ENCODE assay signal across 19 cellular contexts in the genomic region with DNA sequence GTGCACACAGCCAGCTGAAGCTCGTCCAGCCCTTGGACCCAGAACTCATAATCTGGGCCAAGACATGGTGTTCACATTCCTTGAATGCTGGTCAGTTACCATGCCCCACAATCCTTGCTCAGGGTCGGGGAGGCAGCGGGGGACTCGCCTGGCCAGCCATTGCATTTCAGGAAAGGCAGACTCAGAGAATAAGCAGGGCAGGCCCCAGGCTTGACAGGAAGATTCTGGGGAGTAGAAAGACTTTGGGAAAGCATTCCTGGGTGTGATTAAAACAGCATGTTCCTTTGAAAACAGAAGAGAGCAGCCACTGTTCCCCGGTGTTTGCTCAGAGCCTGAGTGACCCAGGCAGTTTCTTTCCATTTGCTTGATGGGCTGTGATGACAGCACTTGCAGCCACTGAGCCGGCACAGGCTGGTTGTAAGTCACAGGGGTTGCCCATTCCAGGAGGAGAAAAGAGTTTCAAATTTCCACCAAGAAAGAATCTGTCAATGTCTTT.
DNase-seq lines count a peak whose midpoint lies in the region; ATAC-seq and TF ChIP-seq lines count a peak whose summit lies in the region.
"Had no signal": no experiment of that assay in that cellular context is flagged by ENCODE, and none has a peak within 500 bp of the region (broad histone marks: within the 10 kb centered on the region; RNA-seq: fewer than 3 reads in every experiment).

No MANE protein-coding gene starts in this region.

- peaks cover 18% of the 10 kb centered on the region for H3K4me1 Mint-ChIP-seq in neural progenitor cell
- H3K4me1 Mint-ChIP-seq in type B pancreatic cell (ENCODE audit: unreplicated experiment), result peaks cover 14% of the 10 kb centered on the region
- H3K4me1 Mint-ChIP-seq in Calu3 (ENCODE audit: low read depth, unreplicated experiment), result no peaks in the 10 kb centered on the region
- H3K4me1 Mint-ChIP-seq: activated naive CD8-positive, alpha-beta T cell treated with anti-CD3 and anti-CD28 coated beads, Interleukin-2, amount 50 U/mL, for 24 hours; CD4-positive, CD25-positive, alpha-beta regulatory T cell had no signal

- no peaks in the 10 kb centered on the region for H3K9me3 ChIP-seq in cardiac muscle cell (ENCODE audit: low read depth)
- no peaks in the 10 kb centered on the region for H3K9me3 ChIP-seq in neural progenitor cell (ENCODE audit: low read depth)
- H3K9me3 ChIP-seq: MG63 had no signal

- no peak for ATAC-seq in omental fat pad (ENCODE audit: low FRiP score)
- ATAC-seq: activated CD8-positive, alpha-beta T cell treated with anti-CD3 and anti-CD28 coated beads for 36 hours; activated naive CD8-positive, alpha-beta T cell treated with anti-CD3 and anti-CD28 coated beads, Interleukin-2, amount 50 U/mL, for 24 hours had no signal

- peaks cover 10% of the 10 kb centered on the region for H3K4me1 ChIP-seq in cardiac muscle cell (ENCODE audit: low read depth)
- peaks cover 10% of the 10 kb centered on the region for H3K4me1 ChIP-seq in neural progenitor cell
- H3K4me1 ChIP-seq: suprapubic skin had no signal

- no peaks in the 10 kb centered on the region for H4K20me1 ChIP-seq in neural progenitor cell (ENCODE audit: low read depth)

- H3K27me3 Mint-ChIP-seq in neural progenitor cell (ENCODE audit: insufficient read depth, low read depth) (peaks cover 10% of the 10 kb centered on the region), type B pancreatic cell (peaks cover 7% of the 10 kb centered on the region), Calu3 (ENCODE audit: unreplicated experiment) (no peaks in the 10 kb centered on the region)
- H3K27me3 Mint-ChIP-seq: activated CD8-positive, alpha-beta T cell treated with anti-CD3 and anti-CD28 coated beads for 36 hours; activated naive CD8-positive, alpha-beta T cell treated with anti-CD3 and anti-CD28 coated beads, Interleukin-2, amount 50 U/mL, for 24 hours; CD4-positive, CD25-positive, alpha-beta regulatory T cell had no signal

- no peak overlapping the region for H3K9ac ChIP-seq in neural progenitor cell
- H3K9ac ChIP-seq: GM23248 had no signal

- H3K4me3 Mint-ChIP-seq in neural progenitor cell, result no peak overlapping the region
- peak overlapping the region; percentile 68 for H3K4me3 Mint-ChIP-seq in type B pancreatic cell
- H3K4me3 Mint-ChIP-seq in Calu3 (ENCODE audit: low read depth, unreplicated experiment), result no peak overlapping the region
- H3K4me3 Mint-ChIP-seq: activated CD8-positive, alpha-beta T cell treated with anti-CD3 and anti-CD28 coated beads for 36 hours; activated naive CD8-positive, alpha-beta T cell treated with anti-CD3 and anti-CD28 coated beads, Interleukin-2, amount 50 U/mL, for 24 hours; activated T-helper 1 cell treated with anti-CD3 and anti-CD28 coated beads, Interleukin-12 subunit alpha, Interleukin-12 subunit beta, Interleukin-2, Interleukin-4 antibody, amounts not matched to agents 30 ng/mL and 10 ng/mL and 1 ng/mL, durations not matched to agents 14 hours and 24 hours and 36 hours; CD4-positive, CD25-positive, alpha-beta regulatory T cell had no signal

- H3K36me3 Mint-ChIP-seq in neural progenitor cell (peaks cover 3% of the 10 kb centered on the region), type B pancreatic cell (peaks cover 6% of the 10 kb centered on the region), Calu3 (ENCODE audit: insufficient read depth, unreplicated experiment) (no peaks in the 10 kb centered on the region)
- H3K36me3 Mint-ChIP-seq: CD4-positive, CD25-positive, alpha-beta regulatory T cell had no signal

- no peak overlapping the region for H3K4me3 ChIP-seq in cardiac muscle cell
- no peak overlapping the region for H3K4me3 ChIP-seq in neural progenitor cell
- H3K4me3 ChIP-seq: GM23248, MG63, suprapubic skin had no signal

- H3K27me3 ChIP-seq in cardiac muscle cell, result no peaks in the 10 kb centered on the region
- H3K27me3 ChIP-seq in neural progenitor cell, result no peaks in the 10 kb centered on the region
- H3K27me3 ChIP-seq: MG63 had no signal

- CTCF ChIA-PET in Calu3 (lab: Charles Lee), result no interaction called here

- no peaks in the 10 kb centered on the region for H3K79me2 ChIP-seq in neural progenitor cell (ENCODE audit: low read depth)

- H2AFZ ChIP-seq in neural progenitor cell (replicated peaks), result peak overlapping the region; percentile 32
- H2AFZ ChIP-seq: GM23248 had no signal

- H3F3A ChIP-seq in neural progenitor cell (ENCODE audit: low read depth), result peaks cover 21% of the 10 kb centered on the region

- TF ChIP-seq CTCF in cardiac muscle cell (IDR thresholded peaks at IDR 0.05; ENCODE audit: low read depth, low read length) (no peak), neural progenitor cell (IDR thresholded peaks at IDR 0.05) (no peak), type B pancreatic cell (conservative IDR thresholded peaks at IDR 0.05) (no peak), omental fat pad (IDR thresholded peaks at IDR 0.05) (no peak), Calu3 (IDR thresholded peaks at IDR 0.05; ENCODE audit: unreplicated experiment) (no peak)

- H3K27ac Mint-ChIP-seq in neural progenitor cell (peak overlapping the region; percentile 92), type B pancreatic cell (peak overlapping the region; percentile 77), Calu3 (ENCODE audit: unreplicated experiment) (no peak overlapping the region)
- H3K27ac Mint-ChIP-seq: activated CD8-positive, alpha-beta T cell treated with anti-CD3 and anti-CD28 coated beads for 36 hours; activated naive CD8-positive, alpha-beta T cell treated with anti-CD3 and anti-CD28 coated beads, Interleukin-2, amount 50 U/mL, for 24 hours; activated T-helper 1 cell treated with anti-CD3 and anti-CD28 coated beads, Interleukin-12 subunit alpha, Interleukin-12 subunit beta, Interleukin-2, Interleukin-4 antibody, amounts not matched to agents 30 ng/mL and 10 ng/mL and 1 ng/mL, durations not matched to agents 14 hours and 24 hours and 36 hours; CD4-positive, CD25-positive, alpha-beta regulatory T cell had no signal

- peak overlapping the region; percentile 34 for H3K4me2 ChIP-seq in neural progenitor cell

- intact Hi-C loops in Calu3 (cut with micrococcal nuclease; ENCODE audit: unreplicated experiment), result no loop called here

- BruUV-seq in Calu3 (replicated peaks; lab: Mats Ljungman, UMichigan), result no TSS peak

- no peaks in the 10 kb centered on the region for H3K36me3 ChIP-seq in cardiac muscle cell
- H3K36me3 ChIP-seq in neural progenitor cell, result no peaks in the 10 kb centered on the region
- H3K36me3 ChIP-seq: MG63, suprapubic skin, WERI-Rb-1 had no signal

- H3K9me3 Mint-ChIP-seq in neural progenitor cell, result peaks cover 30% of the 10 kb centered on the region
- H3K9me3 Mint-ChIP-seq in type B pancreatic cell, result peaks cover 12% of the 10 kb centered on the region
- H3K9me3 Mint-ChIP-seq in Calu3 (ENCODE audit: low read depth, unreplicated experiment), result peaks cover 4% of the 10 kb centered on the region

- DNase-seq in NCI-H2171 treated with DMSO at 0.1 percent for 48 hours (lab: John Stamatoyannopoulos, UW) (peak; percentile 35), NCI-H2171 (lab: John Stamatoyannopoulos, UW) (no peak), cardiac muscle cell (ENCODE audit: low read depth in 1 of 2, low spot score in 1 of 2) (peak; percentile 12 to 88), neural progenitor cell (ENCODE audit: low spot score) (peak; percentile 82), type B pancreatic cell (ENCODE audit: extremely low spot score, unreplicated experiment) (no peak), omental fat pad (ENCODE audit: low spot score) (no peak), Calu3 (no peak)
- DNase-seq in activated effector memory CD4-positive, alpha-beta T cell treated with anti-CD3 and anti-CD28 coated beads, Interleukin-2, amount 50 U/mL, for 16 hours, result no peak
- DNase-seq: activated CD8-positive, alpha-beta T cell treated with anti-CD3 and anti-CD28 coated beads for 36 hours; activated naive CD8-positive, alpha-beta T cell treated with anti-CD3 and anti-CD28 coated beads, Interleukin-2, amount 50 U/mL, for 24 hours; CD4-positive, CD25-positive, alpha-beta regulatory T cell; glutamatergic neuron; GM23248; MG63; NCI-H2081; WERI-Rb-1 had no signal

- peak overlapping the region; percentile 90 for H3K27ac ChIP-seq in cardiac muscle cell
- H3K27ac ChIP-seq in neural progenitor cell, result peak overlapping the region; percentile 91
- H3K27ac ChIP-seq: epithelial cell of prostate, GM23248, suprapubic skin, WERI-Rb-1 had no signal

Comparison
In these comparisons a context has a peak if more than half of its experiments do, and no peak if none do; other contexts are left out.
1. DNase-seq: peak in NCI-H2171 treated with DMSO at 0.1 percent for 48 hours (single experiment), cardiac muscle cell (2 of 2) and neural progenitor cell (single experiment); none in NCI-H2171 (single experiment), type B pancreatic cell (single experiment), omental fat pad (single experiment), activated effector memory CD4-positive, alpha-beta T cell treated with anti-CD3 and anti-CD28 coated beads, Interleukin-2, amount 50 U/mL, for 16 hours (single experiment) and Calu3 (single experiment).